ENCODE assay signal across 12 cellular contexts in genomic region chr17:50264263-50265113, GRCh38. TPM values are rescaled to one million over a fixed set of nuclear protein-coding genes. Genes with fewer than 3 reads are reported as not detected.
DNase-seq lines count a peak whose midpoint lies in the region; FAIRE-seq and TF ChIP-seq lines count a peak whose summit lies in the region.
"Had no signal": no experiment of that assay in that cellular context is flagged by ENCODE, and none has a peak within 500 bp of the region (broad histone marks: within the 10 kb centered on the region; RNA-seq: fewer than 3 reads in every experiment).

No MANE protein-coding gene starts in this region.

- H3K9me3 Mint-ChIP-seq in osteocyte (ENCODE audit: unreplicated experiment) = no peaks in the 10 kb centered on the region

- no peaks in the 10 kb centered on the region for H3K36me3 Mint-ChIP-seq in osteocyte (ENCODE audit: unreplicated experiment)

- TF ChIP-seq CTCF in fibroblast of lung (conservative IDR thresholded peaks at IDR 0.05 in 1 of 2, IDR thresholded peaks at IDR 0.05 in 1 of 2; ENCODE audit: low read depth in 1 of 2, low read length in 2 of 2) (no peak), osteocyte (IDR thresholded peaks at IDR 0.05) (no peak)

- no peak overlapping the region for H2AFZ ChIP-seq in fibroblast of lung (ENCODE audit: low read length)
- H2AFZ ChIP-seq: parathyroid adenoma had no signal

- peaks cover 98% of the 10 kb centered on the region for H3K4me1 Mint-ChIP-seq in osteocyte (ENCODE audit: unreplicated experiment)

- no peaks in the 10 kb centered on the region for H4K20me1 ChIP-seq in fibroblast of lung (ENCODE audit: control insufficient read depth, extremely low read depth, insufficient read depth, low read length)

- peak overlapping the region; percentile 57 for H3K4me3 Mint-ChIP-seq in osteocyte (ENCODE audit: unreplicated experiment)
- H3K4me3 Mint-ChIP-seq: T-helper 17 cell had no signal

- H3K27ac ChIP-seq in fibroblast of lung (ENCODE audit: insufficient read depth, low read length) = no peak overlapping the region
- no peak overlapping the region for H3K27ac ChIP-seq in small intestine (ENCODE audit: low read depth in 1 of 2, low read length in 1 of 2)
- H3K27ac ChIP-seq: parathyroid adenoma had no signal

- H3K27me3 ChIP-seq in fibroblast of lung (ENCODE audit: control insufficient read depth, insufficient read depth, low read length) = no peaks in the 10 kb centered on the region
- H3K27me3 ChIP-seq in small intestine (ENCODE audit: control insufficient read depth in 2 of 2, insufficient read depth in 2 of 2, low read length in 2 of 2) = no peaks in the 10 kb centered on the region

- DNase-seq in Daoy (ENCODE audit: low read depth) (peak; percentile 51), fibroblast of lung (ENCODE audit: low read depth in 2 of 2) (peak in 1 of 2 donors; percentile 65), osteocyte (ENCODE audit: extremely low spot score, unreplicated experiment) (no peak), UCSD-AML1 (lab: John Stamatoyannopoulos, UW; ENCODE audit: unreplicated experiment) (no peak), SW 1271 (lab: John Stamatoyannopoulos, UW) (no peak), small intestine (no peak)
- DNase-seq in Jurkat, Clone E6-1 (ENCODE audit: low read depth, low spot score) = peak; percentile 16
- DNase-seq in stimulated activated CD4-positive, alpha-beta T cell treated with anti-CD3 and anti-CD28 coated beads, Interleukin-4, amount 100 ng/mL, for 1 hour = no peak
- DNase-seq: NCI-H510A treated with DMSO at 0.1 percent for 48 hours, T-helper 17 cell had no signal

- peak overlapping the region; percentile 90 for H3K27ac Mint-ChIP-seq in osteocyte (ENCODE audit: unreplicated experiment)
- H3K27ac Mint-ChIP-seq: T-helper 17 cell had no signal

- 75 to 89% (median 84%) methylated on average over 20 to 23 of the region's 23 CpGs for WGBS in small intestine, 3 donors

- peaks cover 1% of the 10 kb centered on the region for H3K79me2 ChIP-seq in fibroblast of lung (ENCODE audit: control insufficient read depth, insufficient read depth, low read length)
- H3K79me2 ChIP-seq: parathyroid adenoma had no signal

- H3K4me1 ChIP-seq in fibroblast of lung (ENCODE audit: control insufficient read depth, extremely low read depth, insufficient read depth, low read length) (peaks cover 37% of the 10 kb centered on the region), small intestine (ENCODE audit: control insufficient read depth in 2 of 2, insufficient read depth in 1 of 2, low read depth in 1 of 2, low read length in 1 of 2) (no peaks in the 10 kb centered on the region)
- H3K4me1 ChIP-seq: parathyroid adenoma had no signal

- peak overlapping the region; percentile 48 for H3K4me2 ChIP-seq in fibroblast of lung (ENCODE audit: extremely low read depth, insufficient read depth, low read length)

- H3K27me3 Mint-ChIP-seq in osteocyte (ENCODE audit: unreplicated experiment) = no peaks in the 10 kb centered on the region

- no peak overlapping the region for H3K9ac ChIP-seq in fibroblast of lung (ENCODE audit: insufficient read depth, low read length)
- H3K9ac ChIP-seq: parathyroid adenoma had no signal

- H3K36me3 ChIP-seq in fibroblast of lung (ENCODE audit: control insufficient read depth, insufficient read depth, low read length) (no peaks in the 10 kb centered on the region), small intestine (ENCODE audit: control insufficient read depth in 2 of 2, insufficient read depth in 2 of 2, low read length in 2 of 2) (no peaks in the 10 kb centered on the region)

- FAIRE-seq in small intestine (lab: Jason Lieb, UNC) = no peak

- H3K9me3 ChIP-seq in fibroblast of lung (ENCODE audit: control insufficient read depth, insufficient read depth, low read depth, low read length) (no peaks in the 10 kb centered on the region), small intestine (ENCODE audit: control insufficient read depth, low read depth) (no peaks in the 10 kb centered on the region)

- H3K4me3 ChIP-seq in Jurkat, Clone E6-1 (ENCODE audit: low read length) = no peak overlapping the region
- peak overlapping the region in 1 of 4 experiments; percentile 22 for H3K4me3 ChIP-seq in fibroblast of lung (replicated peaks in 1 of 4; ENCODE audit: control extremely low read depth in 1 of 4, insufficient read depth in 1 of 4, low read depth in 3 of 4, low read length in 4 of 4)
- no peak overlapping the region for H3K4me3 ChIP-seq in small intestine (ENCODE audit: low read depth in 1 of 2, low read length in 2 of 2)

RNA-seq across cellular contexts. Expression of gene TMEM92, which starts 9.8 kb away (rescaled TPM):
- total RNA-seq in Daoy (2014; rRNA removed; shearing (Covaris generic)) = 1.7 and 6.7 TPM in 2 replicates
- not detected for polyA plus RNA-seq in Jurkat, Clone E6-1 (2012; ENCODE audit: insufficient read depth, insufficient read length)
- total RNA-seq in fibroblast of lung (under 0.01 TPM in 1 of 2 replicates, not detected in the other), osteocyte (4.3 and 6.6 TPM in 2 replicates)
- polyA plus RNA-seq in fibroblast of lung (0.05 TPM in 2 replicates), small intestine (10 to 100 TPM; 29.1 to 53.5 (median 39.1) TPM)
- polyA plus RNA-seq in fibroblast of lung (2012) = 0.19 and 0.32 TPM in 2 replicates
- not detected in 2 replicates for polyA minus RNA-seq in fibroblast of lung (ENCODE audit: low replicate concordance)
- total RNA-seq: dermis microvascular lymphatic vessel endothelial cell, T-helper 17 cell had no signal

Comparison
In these comparisons a context has a peak if more than half of its experiments do, and no peak if none do; other contexts are left out.
1. DNase-seq: peak in Daoy (single experiment) and Jurkat, Clone E6-1 (single experiment); none in osteocyte (single experiment), UCSD-AML1 (single experiment), SW 1271 (0 of 2), stimulated activated CD4-positive, alpha-beta T cell treated with anti-CD3 and anti-CD28 coated beads, Interleukin-4, amount 100 ng/mL, for 1 hour (single experiment) and small intestine (single experiment).